18 cellular contexts compared by ENCODE assay signal in the genomic region with DNA sequence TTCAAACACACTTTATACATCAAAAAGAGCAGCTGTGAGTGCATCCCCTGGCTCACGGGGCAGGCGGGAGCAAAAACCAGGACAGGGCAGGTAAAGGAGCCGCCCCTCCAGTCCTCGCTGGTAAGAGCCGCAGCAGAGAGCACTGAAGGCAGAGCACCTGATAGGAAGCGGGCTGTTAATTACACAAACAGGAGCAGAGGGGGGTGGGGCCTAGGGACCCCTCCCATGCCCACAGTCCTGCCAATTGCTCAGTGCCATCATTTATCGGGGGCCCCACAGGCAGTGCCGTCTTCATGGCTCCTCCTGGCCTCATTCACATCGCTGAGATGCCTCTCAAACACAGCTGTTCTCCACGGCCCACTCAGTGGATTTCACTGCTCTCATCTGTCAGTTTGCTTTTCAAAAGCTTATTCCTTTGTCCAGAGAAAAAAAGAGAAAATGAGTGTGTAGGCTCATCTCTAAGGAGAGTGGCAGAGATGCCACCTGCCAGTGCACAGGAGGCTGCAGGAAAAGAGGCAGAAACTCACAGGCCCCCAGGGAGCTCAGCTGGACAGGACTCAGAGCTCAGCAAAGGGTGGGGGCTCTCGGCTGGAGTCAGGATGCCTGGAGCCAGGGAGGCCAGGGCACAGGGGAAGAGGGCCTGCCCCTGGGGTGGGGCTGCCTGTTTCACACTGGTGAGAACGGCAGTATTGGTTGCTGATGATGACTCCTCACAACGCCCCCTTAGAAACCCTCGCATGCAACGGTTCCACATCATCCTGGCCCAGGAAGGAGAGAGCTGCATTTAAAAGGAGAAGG.
DNase-seq lines count a peak whose midpoint lies in the region; ATAC-seq, FAIRE-seq and TF ChIP-seq lines count a peak whose summit lies in the region.
"Had no signal": no experiment of that assay in that cellular context is flagged by ENCODE, and none has a peak within 500 bp of the region (broad histone marks: within the 10 kb centered on the region; RNA-seq: fewer than 3 reads in every experiment).

No MANE protein-coding gene starts in this region.

- H3K4me1 Mint-ChIP-seq in astrocyte (ENCODE audit: low read depth, unreplicated experiment) (peaks cover 30% of the 10 kb centered on the region), osteocyte (ENCODE audit: unreplicated experiment) (peaks cover 33% of the 10 kb centered on the region)

- no peak for TF ChIP-seq CTCF in astrocyte (IDR thresholded peaks at IDR 0.05; ENCODE audit: insufficient read depth, low read depth, low read length)
- no peak for TF ChIP-seq CTCF in osteocyte (IDR thresholded peaks at IDR 0.05)
- no peak for TF ChIP-seq CTCF in adrenal gland (IDR thresholded peaks at IDR 0.05)
- TF ChIP-seq CTCF in stomach (IDR thresholded peaks at IDR 0.05): no peak

- H3K27me3 ChIP-seq in astrocyte (ENCODE audit: insufficient read depth, low read length): no peaks in the 10 kb centered on the region
- H3K27me3 ChIP-seq in adrenal gland: no peaks in the 10 kb centered on the region
- peaks cover 0 to 9% (median 0%) of the 10 kb centered on the region in 3 donors for H3K27me3 ChIP-seq in stomach
- H3K27me3 ChIP-seq: sigmoid colon had no signal

- H3K4me3 ChIP-seq in astrocyte (ENCODE audit: insufficient read depth, low read depth, low read length): no peak overlapping the region
- H3K4me3 ChIP-seq in adrenal gland: no peak overlapping the region
- H3K4me3 ChIP-seq in stomach: no peak overlapping the region
- H3K4me3 ChIP-seq: sigmoid colon had no signal

- no peak overlapping the region for H3K27ac ChIP-seq in astrocyte (ENCODE audit: low read depth, low read length)
- H3K27ac ChIP-seq in adrenal gland: no peak overlapping the region
- H3K27ac ChIP-seq in stomach: no peak overlapping the region
- H3K27ac ChIP-seq: sigmoid colon had no signal

- DNase-seq in Daoy (ENCODE audit: low read depth) (peak; percentile 22), NCI-H1092 (lab: John Stamatoyannopoulos, UW) (peak; percentile 22), astrocyte (ENCODE audit: low read depth) (no peak), osteocyte (ENCODE audit: extremely low spot score, unreplicated experiment) (peak; percentile 83), adrenal gland (no peak), stomach (no peak)
- DNase-seq: GDM1, Karpas-422, naive B cell, NCI-H2171 treated with DMSO at 0.1 percent for 48 hours, PC-3 had no signal

- no peak overlapping the region for H3K4me3 Mint-ChIP-seq in astrocyte (ENCODE audit: unreplicated experiment)
- H3K4me3 Mint-ChIP-seq in osteocyte (ENCODE audit: unreplicated experiment): no peak overlapping the region
- H3K4me3 Mint-ChIP-seq: CD14-positive monocyte; naive B cell; stimulated activated naive CD8-positive, alpha-beta T cell treated with anti-CD3 and anti-CD28 coated beads, Interleukin-15, Interleukin-2, amounts not matched to agents 100 ng/mL and 50 ng/mL, for 24 hours had no signal

- no peak for TF ChIP-seq POLR2A in adrenal gland (IDR thresholded peaks at IDR 0.05)
- no peak for TF ChIP-seq POLR2A in stomach (IDR thresholded peaks at IDR 0.05)

- WGBS in adrenal gland, 4 donors: 73 to 79% (median 75%) methylated on average over 15 of the region's 15 CpGs
- whole genome bisulfite sequencing in stomach, 5 donors: 55 to 70% (median 62%) methylated on average over 15 of the region's 15 CpGs

- H3K27me3 Mint-ChIP-seq in astrocyte (ENCODE audit: low read depth, unreplicated experiment): no peaks in the 10 kb centered on the region
- H3K27me3 Mint-ChIP-seq in osteocyte (ENCODE audit: unreplicated experiment): no peaks in the 10 kb centered on the region

- no peak for FAIRE-seq in astrocyte (lab: Jason Lieb, UNC)
- FAIRE-seq: colon had no signal

- H3K79me2 ChIP-seq in astrocyte (ENCODE audit: insufficient read depth, low read length): no peaks in the 10 kb centered on the region

- H3K4me2 ChIP-seq in astrocyte (ENCODE audit: low read length): peak overlapping the region; percentile 25

- H3K9ac ChIP-seq in astrocyte (ENCODE audit: low read length): no peak overlapping the region

- intact Hi-C loops in adrenal gland (cut with DNase I): no loop called here
- intact Hi-C loops in stomach (cut with DNase I; ENCODE audit: low total_unique reads): no loop called here

- H2AFZ ChIP-seq in astrocyte (ENCODE audit: low read depth, low read length): no peak overlapping the region

- H3K9me3 Mint-ChIP-seq in astrocyte (ENCODE audit: unreplicated experiment): peaks cover 2% of the 10 kb centered on the region
- no peaks in the 10 kb centered on the region for H3K9me3 Mint-ChIP-seq in osteocyte (ENCODE audit: unreplicated experiment)
- H3K9me3 Mint-ChIP-seq: naive B cell; stimulated activated naive CD8-positive, alpha-beta T cell treated with anti-CD3 and anti-CD28 coated beads, Interleukin-15, Interleukin-2, amounts not matched to agents 100 ng/mL and 50 ng/mL, for 24 hours had no signal

- H3K9me3 ChIP-seq in astrocyte (ENCODE audit: insufficient read depth, low read depth, low read length) (no peaks in the 10 kb centered on the region), adrenal gland (replicated peaks in 1 of 3) (no peaks in the 10 kb centered on the region), stomach (no peaks in the 10 kb centered on the region)
- H3K9me3 ChIP-seq: sigmoid colon had no signal

- ATAC-seq in GM21786 (IDR thresholded peaks at IDR 0.05; ENCODE audit: unreplicated experiment) (no peak), GM18520 (IDR thresholded peaks at IDR 0.05; ENCODE audit: unreplicated experiment) (no peak)
- ATAC-seq: activated CD4-positive, CD25-positive, alpha-beta regulatory T cell treated with anti-CD3 and anti-CD28 coated beads, Interleukin-2, amount 50 U/mL, for 24 hours; PC-3 had no signal

- peaks cover 54% of the 10 kb centered on the region for H3K4me1 ChIP-seq in astrocyte (ENCODE audit: insufficient read depth, low read length)
- peaks cover 0 to 2% of the 10 kb centered on the region in 2 donors for H3K4me1 ChIP-seq in adrenal gland (replicated peaks in 1 of 2)
- peaks cover 0 to 8% (median 3%) of the 10 kb centered on the region in 4 donors for H3K4me1 ChIP-seq in stomach

- H4K20me1 ChIP-seq in astrocyte (ENCODE audit: insufficient read depth, low read length): no peaks in the 10 kb centered on the region

- TF ChIP-seq EP300 in stomach (IDR thresholded peaks at IDR 0.05): no peak

- H3K36me3 Mint-ChIP-seq in astrocyte (ENCODE audit: low read depth, unreplicated experiment) (no peaks in the 10 kb centered on the region), osteocyte (ENCODE audit: unreplicated experiment) (no peaks in the 10 kb centered on the region)
- H3K36me3 Mint-ChIP-seq: CD14-positive monocyte, naive B cell had no signal

- no peak overlapping the region for H3K27ac Mint-ChIP-seq in astrocyte (ENCODE audit: unreplicated experiment)
- H3K27ac Mint-ChIP-seq in osteocyte (ENCODE audit: unreplicated experiment): peak overlapping the region; percentile 35
- H3K27ac Mint-ChIP-seq: naive B cell; stimulated activated naive CD8-positive, alpha-beta T cell treated with anti-CD3 and anti-CD28 coated beads, Interleukin-15, Interleukin-2, amounts not matched to agents 100 ng/mL and 50 ng/mL, for 24 hours had no signal

- no peaks in the 10 kb centered on the region for H3K36me3 ChIP-seq in astrocyte (ENCODE audit: insufficient read depth, low read length)
- H3K36me3 ChIP-seq in adrenal gland (replicated peaks in 1 of 2): no peaks in the 10 kb centered on the region
- H3K36me3 ChIP-seq in stomach: no peaks in the 10 kb centered on the region
- H3K36me3 ChIP-seq: sigmoid colon had no signal

Comparison
In these comparisons a context has a peak if more than half of its experiments do, and no peak if none do; other contexts are left out.
1. DNase-seq: peak in Daoy (single experiment), NCI-H1092 (single experiment) and osteocyte (single experiment); none in astrocyte (single experiment), adrenal gland (0 of 7) and stomach (single experiment).